29 cellular contexts compared by ENCODE assay signal in genomic region chr6:32102255-32102654, GRCh38.
"Had no signal": no experiment of that assay in that cellular context is flagged by ENCODE, and none has a peak within 500 bp of the region (broad histone marks: within the 10 kb centered on the region; RNA-seq: fewer than 3 reads in every experiment).

No MANE protein-coding gene starts in this region.

- H3K27me3 ChIP-seq: testis, thyroid gland, tibial artery, upper lobe of left lung, uterus, vagina had no signal

- FAIRE-seq: urothelium cell line had no signal

- H3K27ac Mint-ChIP-seq: stimulated activated effector memory CD8-positive, alpha-beta T cell treated with anti-CD3 and anti-CD28 coated beads, Interleukin-12 subunit alpha, Interleukin-12 subunit beta, amount 100 ng/mL, for 72 hours; stimulated activated memory B cell treated with anti-CD40 and anti-IgM and Interleukin-4, amounts not matched to agents 10 μg/mL and 1 μg/mL and 100 μg/mL, for 72 hours; stimulated activated naive B cell treated with anti-CD40 and anti-IgM and Interleukin-4, amounts not matched to agents 10 μg/mL and 1 μg/mL and 100 μg/mL, for 72 hours; stimulated activated naive CD8-positive, alpha-beta T cell treated with anti-CD3 and anti-CD28 coated beads, Interleukin-15, amount 100 ng/mL, for 72 hours; stimulated activated naive CD8-positive, alpha-beta T cell treated with anti-CD3 and anti-CD28 coated beads, Interleukin-15, Interleukin-2, amounts not matched to agents 100 ng/mL and 50 ng/mL, for 24 hours; type B pancreatic cell had no signal

- H3K4me3 ChIP-seq: stomach, suprapubic skin, testis, thoracic aorta, thyroid gland, tibial artery, tibial nerve, transverse colon, upper lobe of left lung, upper lobe of right lung, uterus, vagina had no signal

- H3K36me3 ChIP-seq: thoracic aorta, thyroid gland, transverse colon, uterus had no signal

- H3K27ac ChIP-seq: stomach, suprapubic skin, testis, thoracic aorta, thyroid gland, tibial artery, tibial nerve, transverse colon, upper lobe of left lung, upper lobe of right lung, uterus, vagina had no signal

- H3K9me3 Mint-ChIP-seq: stimulated activated effector memory CD8-positive, alpha-beta T cell treated with anti-CD3 and anti-CD28 coated beads, Interleukin-12 subunit alpha, Interleukin-12 subunit beta, amount 100 ng/mL, for 72 hours; stimulated activated memory B cell treated with anti-CD40 and anti-IgM and Interleukin-4, amounts not matched to agents 10 μg/mL and 1 μg/mL and 100 μg/mL, for 72 hours; stimulated activated naive CD8-positive, alpha-beta T cell treated with anti-CD3 and anti-CD28 coated beads, Interleukin-15, amount 100 ng/mL, for 72 hours; stimulated activated naive CD8-positive, alpha-beta T cell treated with anti-CD3 and anti-CD28 coated beads, Interleukin-15, Interleukin-2, amounts not matched to agents 100 ng/mL and 50 ng/mL, for 24 hours; type B pancreatic cell had no signal

- ATAC-seq: stimulated activated effector memory CD8-positive, alpha-beta T cell treated with anti-CD3 and anti-CD28 coated beads, Interleukin-12 subunit alpha, Interleukin-12 subunit beta, amount 100 ng/mL, for 72 hours; stimulated activated memory B cell treated with anti-CD40 and anti-IgM and Interleukin-4, amounts not matched to agents 10 μg/mL and 1 μg/mL and 100 μg/mL, for 72 hours; stimulated activated naive B cell treated with anti-CD40 and anti-IgM and Interleukin-4, amounts not matched to agents 10 μg/mL and 1 μg/mL and 100 μg/mL, for 72 hours; stimulated activated naive CD8-positive, alpha-beta T cell treated with anti-CD3 and anti-CD28 coated beads, Interleukin-15, amount 100 ng/mL, for 72 hours; stimulated activated naive CD8-positive, alpha-beta T cell treated with anti-CD3 and anti-CD28 coated beads, Interleukin-15, Interleukin-2, amounts not matched to agents 100 U/mL and 50 U/mL, for 24 hours; upper lobe of right lung had no signal

- DNase-seq: stimulated activated CD4-positive, alpha-beta T cell treated with anti-CD3 and anti-CD28 coated beads, Interleukin-2, amount 100 ng/mL, for 48 hours; stimulated activated CD4-positive, alpha-beta T cell treated with anti-CD3 and anti-CD28 coated beads, Interleukin-4, amount 100 ng/mL, for 1 hour; stimulated activated CD4-positive, alpha-beta T cell treated with anti-CD3 and anti-CD28 coated beads, Interleukin-4, amount 100 ng/mL, for 24 hours; stimulated activated CD4-positive, alpha-beta T cell treated with anti-CD3 and anti-CD28 coated beads, Interleukin-4, amount 100 ng/mL, for 4 hours; stimulated activated CD8-positive, alpha-beta memory T cell treated with anti-CD3 and anti-CD28 coated beads, Interleukin-4, amount 100 ng/mL, for 48 hours; stimulated activated naive B cell treated with anti-CD40 and anti-IgM and Interleukin-4, amounts not matched to agents 10 μg/mL and 1 μg/mL and 100 μg/mL, for 72 hours; stimulated activated naive CD4-positive, alpha-beta T cell; stimulated activated naive CD4-positive, alpha-beta T cell treated with Interleukin-2 at 50 U/mL for 16 hours; stimulated activated naive CD8-positive, alpha-beta T cell treated with anti-CD3 and anti-CD28 coated beads, Interleukin-15, amount 100 ng/mL, for 72 hours; stimulated activated naive CD8-positive, alpha-beta T cell treated with anti-CD3 and anti-CD28 coated beads, Interleukin-15, Interleukin-2, amounts not matched to agents 100 U/mL and 50 U/mL, for 24 hours; stomach; substantia nigra; testis; thyroid gland; tibial artery; transverse colon; trophoblast cell; upper lobe of left lung; upper lobe of right lung; uterus had no signal

- H3K9me3 ChIP-seq: stomach, suprapubic skin, testis, thoracic aorta, thyroid gland, tibial artery, tibial nerve, transverse colon, upper lobe of left lung, upper lobe of right lung, uterus, vagina had no signal

- H3K36me3 Mint-ChIP-seq: stimulated activated effector memory CD8-positive, alpha-beta T cell treated with anti-CD3 and anti-CD28 coated beads, Interleukin-12 subunit alpha, Interleukin-12 subunit beta, amount 100 ng/mL, for 72 hours; stimulated activated memory B cell treated with anti-CD40 and anti-IgM and Interleukin-4, amounts not matched to agents 10 μg/mL and 1 μg/mL and 100 μg/mL, for 72 hours had no signal
